ENCODE assay signal across 16 cellular contexts in the genomic region with DNA sequence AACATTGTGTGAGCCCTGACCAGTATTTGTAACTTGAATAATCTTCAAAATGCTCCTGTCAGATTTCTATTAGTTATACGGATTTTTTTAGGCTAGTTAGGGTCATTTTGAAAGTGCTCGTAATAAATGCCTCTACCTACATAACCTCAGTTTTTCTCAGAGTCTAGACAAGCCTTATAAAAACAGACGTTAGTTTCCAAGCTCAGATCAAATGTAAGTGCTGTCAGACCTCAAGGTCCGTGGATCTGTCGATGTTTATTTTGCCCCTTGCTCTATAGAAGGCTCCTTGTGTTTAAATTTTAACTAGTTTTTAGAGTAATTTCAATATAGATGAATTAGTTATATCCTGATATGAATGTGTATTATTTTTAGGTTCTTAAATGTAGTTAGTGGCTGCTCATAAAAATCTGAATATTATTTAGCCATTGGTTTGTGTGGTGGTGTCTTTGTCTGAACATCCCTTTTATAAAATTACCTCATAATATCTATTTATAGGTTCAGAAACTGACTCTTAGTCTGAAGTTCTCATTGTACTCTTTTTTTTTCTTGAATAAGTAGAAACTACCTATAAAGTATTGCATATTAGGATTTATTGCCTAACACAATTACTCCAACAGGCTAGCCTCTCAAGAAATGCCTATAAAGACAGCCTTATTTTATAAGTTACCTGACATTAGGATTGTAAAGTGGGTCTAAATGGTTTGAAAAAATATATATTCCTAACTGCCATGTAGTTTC.
A peak's percentile ranks its signal among the peaks of the same experiment; 100 is the strongest.
DNase-seq lines count a peak whose midpoint lies in the region; ATAC-seq, FAIRE-seq and TF ChIP-seq lines count a peak whose summit lies in the region.
"Had no signal": no experiment of that assay in that cellular context is flagged by ENCODE, and none has a peak within 500 bp of the region (broad histone marks: within the 10 kb centered on the region; RNA-seq: fewer than 3 reads in every experiment).

No MANE protein-coding gene starts in this region.

- H2AFZ ChIP-seq in Karpas-422 (ENCODE audit: low read length) (no peak overlapping the region), GM12878 (ENCODE audit: control insufficient read depth, low read depth, low read length) (0 out of 2 replicates have a peak overlapping the region, but pooled peaks have one; percentile 18)

- POLR2A ChIA-PET in GM12878 (lab: Charles Lee) = interaction anchor here (0.6 to 1.2 kb wide), 8 partner anchors 20 to 267 kb away, joined by 3 to 6 read pairs (median 4); no protein-coding TSS in a partner anchor

- ATAC-seq in GM12878 (peak; percentile 81), psoas muscle (peak in 2 of 4 donors; percentile 51 to 71), GM18870 (IDR thresholded peaks at IDR 0.05; ENCODE audit: unreplicated experiment) (no peak)
- ATAC-seq: body of pancreas had no signal

- H3K9ac ChIP-seq in Karpas-422 (ENCODE audit: low read length) (no peak overlapping the region), GM12878 (ENCODE audit: control insufficient read depth, insufficient read depth, low read length) (no peak overlapping the region)

- RAD21 ChIA-PET in GM12878 (lab: Charles Lee; ENCODE audit: unreplicated experiment) = interaction anchor here (1.0 to 2.6 kb wide), 10 partner anchors 21 to 157 kb away, joined by 3 to 21 read pairs (median 6); no protein-coding TSS in a partner anchor

- H3K36me3 ChIP-seq in Karpas-422 (ENCODE audit: insufficient read depth, low read length) (peaks cover 48% of the 10 kb centered on the region; the same call in 1 of the 2 replicates), GM12878 (ENCODE audit: control insufficient read depth in 2 of 2, insufficient read depth in 2 of 2, low read length in 1 of 2) (peaks cover 0 to 4% of the 10 kb centered on the region in 2 experiments; a peak in 2 of 4 replicates), psoas muscle (ENCODE audit: insufficient read depth in 1 of 2, low read depth in 1 of 2) (peaks cover 0 to 4% of the 10 kb centered on the region in 2 donors)
- H3K36me3 ChIP-seq in effector memory CD4-positive, alpha-beta T cell (ENCODE audit: control insufficient read depth, insufficient read depth, low read length) = no peaks in the 10 kb centered on the region
- H3K36me3 ChIP-seq: uterus had no signal

- WGBS in GM12878 (ENCODE audit: insufficient coverage, insufficient replicate concordance, low lambda C conversion rate, missing lambda C conversion rate) = 90% methylated on average over 5 of the region's 5 CpGs
- 58 to 80% (median 63%) methylated on average over 5 of the region's 5 CpGs for WGBS in psoas muscle, 3 donors

- SMC1A ChIA-PET in GM12878 (lab: Charles Lee; ENCODE audit: uncharacterized antibody, unreplicated experiment) = interaction anchor here (0.7 to 4.3 kb wide), 13 partner anchors 10 to 155 kb away, joined by 3 to 24 read pairs (median 4); no protein-coding TSS in a partner anchor

- H3K27me3 ChIP-seq in Karpas-422 (ENCODE audit: low read length) (no peaks in the 10 kb centered on the region), GM12878 (replicated peaks in 1 of 2; ENCODE audit: control insufficient read depth in 2 of 2, insufficient read depth in 2 of 2, low read length in 1 of 2) (no peaks in the 10 kb centered on the region), psoas muscle (ENCODE audit: insufficient read depth in 3 of 3, low read length in 2 of 3) (no peaks in the 10 kb centered on the region)
- H3K27me3 ChIP-seq in effector memory CD4-positive, alpha-beta T cell (replicated peaks; ENCODE audit: control insufficient read depth, insufficient read depth, low read length, poor library complexity, severe bottlenecking) = no peaks in the 10 kb centered on the region
- H3K27me3 ChIP-seq: body of pancreas, uterus had no signal

- TF ChIP-seq POLR2A in GM12878 (IDR thresholded peaks at IDR 0.05; ENCODE audit: low read depth, low read length) = no peak

- DNase-seq in SIG-M5 treated with dmso at 0.1 percent for 504 hours (lab: John Stamatoyannopoulos, UW; ENCODE audit: unreplicated experiment) (peak; percentile 41), SIG-M5 (lab: John Stamatoyannopoulos, UW) (no peak), Karpas-422 (no peak), GM12878 (ENCODE audit: low read depth, low spot score) (no peak), psoas muscle (no peak), DMS153 treated with DMSO at 0.1 percent for 48 hours (lab: John Stamatoyannopoulos, UW; ENCODE audit: unreplicated experiment) (no peak)
- DNase-seq in effector memory CD4-positive, alpha-beta T cell = no peak
- DNase-seq: body of pancreas; Calu3; effector CD4-positive, alpha-beta T cell; KBM-7; RPMI8226; stimulated activated CD8-positive, alpha-beta memory T cell treated with anti-CD3 and anti-CD28 coated beads, Interleukin-4, amount 100 ng/mL, for 48 hours; uterus had no signal

- FAIRE-seq in GM12878 (lab: Jason Lieb, UNC) = peak; percentile 41
- FAIRE-seq: H54 had no signal

- H3K4me3 ChIP-seq in Karpas-422 (ENCODE audit: low read length) (no peak overlapping the region), GM12878 (no peak overlapping the region), psoas muscle (peak overlapping the region; percentile 17)
- no peak overlapping the region for H3K4me3 ChIP-seq in effector memory CD4-positive, alpha-beta T cell (ENCODE audit: insufficient read depth, low read depth, low read length, poor library complexity, severe bottlenecking)
- H3K4me3 ChIP-seq: body of pancreas, uterus had no signal

- no TSS peak for BruUV-seq in GM12878 (replicated peaks; lab: Mats Ljungman, UMichigan)

- H4K20me1 ChIP-seq in Karpas-422 (ENCODE audit: insufficient read depth, low read depth, low read length) (no peaks in the 10 kb centered on the region; the same call in 1 of the 2 replicates), GM12878 (ENCODE audit: control insufficient read depth, insufficient read depth) (no peaks in the 10 kb centered on the region)

- no peak for TF ChIP-seq CTCF in GM12878 (IDR thresholded peaks at IDR 0.05 in 2 of 3, conservative IDR thresholded peaks at IDR 0.05 in 1 of 3; ENCODE audit: control insufficient read depth in 2 of 3, extremely low read depth in 1 of 3, insufficient read depth in 1 of 3, low read depth in 3 of 3, low read length in 3 of 3)
- no peak for TF ChIP-seq CTCF in psoas muscle (IDR thresholded peaks at IDR 0.05)

- in situ Hi-C loops in GM12878 (cut with MboI) = no loop called here

- TF ChIP-seq EP300 in GM12878 (IDR thresholded peaks at IDR 0.05; ENCODE audit: borderline replicate concordance in 1 of 2, control insufficient read depth in 1 of 2, low read depth in 2 of 2, low read length in 2 of 2) = no peak

- CTCF ChIA-PET in GM12878 (lab: Yijun Ruan, JAX) = interaction anchor here (0.6 to 2.7 kb wide), 10 partner anchors 22 to 292 kb away, joined by 3 to 22 read pairs (median 3); no protein-coding TSS in a partner anchor

- H3K9me3 ChIP-seq in Karpas-422 (ENCODE audit: low read length) (no peaks in the 10 kb centered on the region), GM12878 (replicated peaks; ENCODE audit: control insufficient read depth, insufficient read depth, low read length) (no peaks in the 10 kb centered on the region), psoas muscle (no peaks in the 10 kb centered on the region)
- no peaks in the 10 kb centered on the region for H3K9me3 ChIP-seq in effector memory CD4-positive, alpha-beta T cell (ENCODE audit: control insufficient read depth, low read length)
- H3K9me3 ChIP-seq: body of pancreas, uterus had no signal

- intact Hi-C loops in GM12878 (cut with micrococcal nuclease; ENCODE audit: unreplicated experiment) = no loop called here
- intact Hi-C loops in psoas muscle (cut with DNase I) = no loop called here

- peaks cover 32% of the 10 kb centered on the region for H3K4me1 ChIP-seq in Karpas-422 (ENCODE audit: low read length)
- H3K4me1 ChIP-seq in GM12878 (ENCODE audit: control insufficient read depth, insufficient read depth, low read length) = peaks cover 4% of the 10 kb centered on the region
- H3K4me1 ChIP-seq in psoas muscle = peaks cover 11% of the 10 kb centered on the region
- H3K4me1 ChIP-seq in effector memory CD4-positive, alpha-beta T cell (ENCODE audit: control insufficient read depth, insufficient read depth, low read length, poor library complexity, severe bottlenecking) = no peaks in the 10 kb centered on the region
- H3K4me1 ChIP-seq: uterus had no signal

- no peak overlapping the region for H3K4me2 ChIP-seq in Karpas-422 (ENCODE audit: low read depth, low read length, poor library complexity, severe bottlenecking)
- H3K4me2 ChIP-seq in GM12878 (ENCODE audit: control insufficient read depth, insufficient read depth) = peak overlapping the region; percentile 10; the same call in 1 of the 2 replicates

- no peak for TF ChIP-seq RAD21 in GM12878 (IDR thresholded peaks at IDR 0.05; ENCODE audit: insufficient read depth, low read depth, low read length)

- H3K79me2 ChIP-seq in Karpas-422 (ENCODE audit: low read length) = peaks cover 91% of the 10 kb centered on the region
- H3K79me2 ChIP-seq in GM12878 (ENCODE audit: control insufficient read depth, insufficient read depth, low read length) = peaks cover 4% of the 10 kb centered on the region

- no peaks in the 10 kb centered on the region for H3K9me2 ChIP-seq in Karpas-422 (replicated peaks; ENCODE audit: insufficient read depth, low read length)

- H3K27ac ChIP-seq in Karpas-422 (ENCODE audit: low read length) = peak overlapping the region; percentile 41
- H3K27ac ChIP-seq in GM12878 (ENCODE audit: control insufficient read depth, insufficient read depth) = peak overlapping the region; percentile 43; the same call in 1 of the 2 replicates
- H3K27ac ChIP-seq in psoas muscle = peak overlapping the region; percentile 3
- H3K27ac ChIP-seq in effector memory CD4-positive, alpha-beta T cell (ENCODE audit: insufficient read depth, low read length, poor library complexity, severe bottlenecking) = no peak overlapping the region
- H3K27ac ChIP-seq: body of pancreas had no signal

TF ChIP-seq in GM12878, 131 proteins besides CTCF, POLR2A, EP300 and RAD21 (continues in another document):
- TF ChIP-seq MEF2A (IDR thresholded peaks at IDR 0.05; ENCODE audit: insufficient read depth, low read depth, low read length) (peak; percentile 89), BCL11A (IDR thresholded peaks at IDR 0.05; ENCODE audit: low read depth, low read length) (no peak)
- TF ChIP-seq, protein P1, sequence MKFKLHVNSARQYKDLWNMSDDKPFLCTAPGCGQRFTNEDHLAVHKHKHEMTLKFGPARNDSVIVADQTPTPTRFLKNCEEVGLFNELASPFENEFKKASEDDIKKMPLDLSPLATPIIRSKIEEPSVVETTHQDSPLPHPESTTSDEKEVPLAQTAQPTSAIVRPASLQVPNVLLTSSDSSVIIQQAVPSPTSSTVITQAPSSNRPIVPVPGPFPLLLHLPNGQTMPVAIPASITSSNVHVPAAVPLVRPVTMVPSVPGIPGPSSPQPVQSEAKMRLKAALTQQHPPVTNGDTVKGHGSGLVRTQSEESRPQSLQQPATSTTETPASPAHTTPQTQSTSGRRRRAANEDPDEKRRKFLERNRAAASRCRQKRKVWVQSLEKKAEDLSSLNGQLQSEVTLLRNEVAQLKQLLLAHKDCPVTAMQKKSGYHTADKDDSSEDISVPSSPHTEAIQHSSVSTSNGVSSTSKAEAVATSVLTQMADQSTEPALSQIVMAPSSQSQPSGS (IDR thresholded peaks at IDR 0.05; ENCODE audit: low read length) = peak; percentile 80
